26 cellular contexts compared by ENCODE assay signal in the genomic region with DNA sequence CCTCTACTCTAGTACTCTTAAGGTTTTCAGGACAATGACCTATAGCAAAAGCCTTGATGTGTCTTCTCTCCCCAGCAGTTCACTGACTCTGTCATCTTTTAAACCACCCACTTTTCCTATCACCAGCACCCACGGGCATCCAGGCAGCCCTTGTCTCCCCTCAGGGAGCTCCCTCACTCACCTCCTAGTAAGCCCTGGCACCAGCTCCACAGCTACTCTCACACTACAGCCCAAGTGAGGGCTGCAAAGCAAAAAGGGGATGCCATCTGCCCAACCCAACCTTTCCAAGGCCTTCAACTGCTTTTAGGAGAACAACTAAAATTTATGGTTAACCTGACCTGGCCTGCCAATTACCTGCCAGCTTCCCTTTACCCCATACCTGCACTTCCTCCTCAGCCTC. TPM values are rescaled to one million over a fixed set of nuclear protein-coding genes. Genes with fewer than 3 reads are reported as not detected.
DNase-seq lines count a peak whose midpoint lies in the region; ATAC-seq and TF ChIP-seq lines count a peak whose summit lies in the region.
"Had no signal": no experiment of that assay in that cellular context is flagged by ENCODE, and none has a peak within 500 bp of the region (broad histone marks: within the 10 kb centered on the region; RNA-seq: fewer than 3 reads in every experiment).

No MANE protein-coding gene starts in this region.

- DNase-seq in MCF 10A (ENCODE audit: unreplicated experiment) (no peak), mammary epithelial cell (no peak), H9 (no peak), WTC11 (ENCODE audit: low spot score) (no peak), progenitor cell of endocrine pancreas (ENCODE audit: low spot score, unreplicated experiment) (no peak), COLO829 (ENCODE audit: low spot score) (no peak)
- DNase-seq in stimulated activated CD8-positive, alpha-beta memory T cell treated with anti-CD3 and anti-CD28 coated beads, Interleukin-4, amount 100 ng/mL, for 48 hours = no peak
- DNase-seq: BE2C; Calu3; CD8-positive, alpha-beta memory T cell; DMS79 treated with DMSO at 0.1 percent for 48 hours; GF-D8; Kasumi-1; MV-4-11; NCI-H1105; NCI-H146; NCI-H1930; NCI-H2107; NCI-H446; NCI-H524 treated with DMSO at 0.1 percent for 48 hours; NCI-H774; PC-3; Right ventricle myocardium superior had no signal

- dilution Hi-C loops in mammary epithelial cell (cut with HindIII; ENCODE audit: low sequenced_read_pairs) = no loop called here

- H2AFZ ChIP-seq in mammary epithelial cell (ENCODE audit: low read depth, low read length) (no peak overlapping the region), H9 (ENCODE audit: low read length) (no peak overlapping the region)

- H3K23ac ChIP-seq in H9 (ENCODE audit: insufficient read length, low read depth, low read length) = no peak overlapping the region

- H3K18ac ChIP-seq in H9 (ENCODE audit: insufficient read length, low read depth, low read length) = no peak overlapping the region

- H3K27me3 ChIP-seq in mammary epithelial cell (ENCODE audit: insufficient read depth, low read length) (no peaks in the 10 kb centered on the region), H9 (ENCODE audit: insufficient read depth, low read length) (no peaks in the 10 kb centered on the region)
- H3K27me3 ChIP-seq: BE2C, SJSA1 had no signal

- H3K9me3 Mint-ChIP-seq in MCF 10A (ENCODE audit: unreplicated experiment) (no peaks in the 10 kb centered on the region), H9 (no peaks in the 10 kb centered on the region), WTC11 (no peaks in the 10 kb centered on the region), progenitor cell of endocrine pancreas (ENCODE audit: low read depth) (no peaks in the 10 kb centered on the region)
- H3K9me3 Mint-ChIP-seq: CD8-positive, alpha-beta memory T cell had no signal

- no peak overlapping the region for H4K8ac ChIP-seq in H9 (replicated peaks; ENCODE audit: insufficient read length, low read depth, low read length)

- H3T11ph ChIP-seq in H9 (ENCODE audit: low read length) = no peak overlapping the region

- peaks cover 8% of the 10 kb centered on the region for H3K4me1 ChIP-seq in mammary epithelial cell (ENCODE audit: insufficient read depth, low read length)
- no peaks in the 10 kb centered on the region for H3K4me1 ChIP-seq in H9 (ENCODE audit: insufficient read depth, low read length)
- H3K4me1 ChIP-seq: BE2C had no signal

- H2BK15ac ChIP-seq in H9 (ENCODE audit: low read depth, low read length) = no peak overlapping the region

- in situ Hi-C loops in mammary epithelial cell (cut with MboI; ENCODE audit: low sequenced_read_pairs in 2 of 2) = no loop called here

- no peaks in the 10 kb centered on the region for H4K20me1 ChIP-seq in mammary epithelial cell (ENCODE audit: insufficient read depth, low read length)
- no peaks in the 10 kb centered on the region for H4K20me1 ChIP-seq in H9 (ENCODE audit: control insufficient read depth, insufficient read depth, insufficient read length)

- H4K5ac ChIP-seq in H9 (ENCODE audit: insufficient read length, low read depth, low read length) = no peak overlapping the region

- H3K4ac ChIP-seq in H9 (ENCODE audit: low read depth, low read length) = no peak overlapping the region

- no peak overlapping the region for H2BK12ac ChIP-seq in H9 (ENCODE audit: insufficient read length, low read depth, low read length)

- POLR2A ChIA-PET in MCF 10A (lab: Yijun Ruan, JAX) = interaction anchor here (0.6 to 1.7 kb wide), 3 partner anchors 25 to 357 kb away, joined by 3 to 4 read pairs (median 3); no protein-coding TSS in a partner anchor
- POLR2A ChIA-PET in WTC11 (lab: Charles Lee) = no interaction called here

- H2BK120ac ChIP-seq in H9 (ENCODE audit: low read depth, low read length, poor library complexity, severe bottlenecking) = no peak overlapping the region

- H3K56ac ChIP-seq in H9 (ENCODE audit: insufficient read length, low read depth, low read length) = no peak overlapping the region

- H3K14ac ChIP-seq in H9 (ENCODE audit: insufficient read depth, low read length) = no peak overlapping the region

- no peak for ATAC-seq in WTC11
- ATAC-seq: K562, PC-3 had no signal

- no peak overlapping the region for H2BK5ac ChIP-seq in H9 (ENCODE audit: insufficient read length, low read length)

- H3K79me2 ChIP-seq in mammary epithelial cell (ENCODE audit: insufficient read depth, low read length) (peaks cover 70% of the 10 kb centered on the region), H9 (ENCODE audit: insufficient read depth, low read length) (peaks cover 1% of the 10 kb centered on the region; the same call in 1 of the 2 replicates)

- no peak overlapping the region for H3K27ac ChIP-seq in mammary epithelial cell (ENCODE audit: insufficient read depth, low read depth, low read length)
- no peak overlapping the region for H3K27ac ChIP-seq in H9 (ENCODE audit: insufficient read length, low read depth, low read length)
- H3K27ac ChIP-seq: SJSA1 had no signal

- H3K4me1 Mint-ChIP-seq in MCF 10A (ENCODE audit: insufficient read depth, unreplicated experiment) (peaks cover 34% of the 10 kb centered on the region), H9 (peaks cover 7 to 8% of the 10 kb centered on the region in 2 experiments), WTC11 (peaks cover 15% of the 10 kb centered on the region), progenitor cell of endocrine pancreas (ENCODE audit: low read depth) (peaks cover 17% of the 10 kb centered on the region)
- H3K4me1 Mint-ChIP-seq: CD14-positive monocyte had no signal

- no CpG with 5 or more reads among the region's 1 CpG for WGBS in mammary epithelial cell (ENCODE audit: low coverage, missing lambda C conversion rate)
- no CpG with 5 or more reads among the region's 1 CpG for WGBS in H9 (ENCODE audit: extremely low coverage, insufficient read length, low lambda C conversion rate)

- H3K9me3 ChIP-seq in mammary epithelial cell (replicated peaks; ENCODE audit: insufficient read depth, low read length) (no peaks in the 10 kb centered on the region), H9 (ENCODE audit: control insufficient read depth, low read depth, low read length) (no peaks in the 10 kb centered on the region)
- H3K9me3 ChIP-seq: BE2C, SJSA1 had no signal

- no peak overlapping the region for H3K4me3 ChIP-seq in mammary epithelial cell (replicated peaks in 1 of 3; ENCODE audit: insufficient read depth in 1 of 3, low read depth in 2 of 3, low read length in 3 of 3)
- H3K4me3 ChIP-seq: K562, SJSA1 had no signal

- TF ChIP-seq CTCF in MCF 10A (IDR thresholded peaks at IDR 0.05; ENCODE audit: unreplicated experiment) = no peak
- TF ChIP-seq CTCF in mammary epithelial cell (conservative IDR thresholded peaks at IDR 0.05 in 1 of 2, IDR thresholded peaks at IDR 0.05 in 1 of 2; ENCODE audit: extremely low read depth in 1 of 2, insufficient read depth in 1 of 2, low read depth in 1 of 2, low read length in 2 of 2) = no peak
- no peak for TF ChIP-seq CTCF in H9 (conservative IDR thresholded peaks at IDR 0.05)
- TF ChIP-seq CTCF in WTC11 (IDR thresholded peaks at IDR 0.05) = no peak
- TF ChIP-seq CTCF in progenitor cell of endocrine pancreas (IDR thresholded peaks at IDR 0.05; ENCODE audit: unreplicated experiment) = no peak

- no peaks in the 10 kb centered on the region for H3K27me3 Mint-ChIP-seq in MCF 10A (ENCODE audit: insufficient read depth, unreplicated experiment)
- no peaks in the 10 kb centered on the region for H3K27me3 Mint-ChIP-seq in H9 (ENCODE audit: low read depth)
- no peaks in the 10 kb centered on the region for H3K27me3 Mint-ChIP-seq in WTC11 (ENCODE audit: low read depth)
- no peaks in the 10 kb centered on the region for H3K27me3 Mint-ChIP-seq in progenitor cell of endocrine pancreas
- H3K27me3 Mint-ChIP-seq: CD8-positive, alpha-beta memory T cell had no signal

- CTCF ChIA-PET in MCF 10A (lab: Yijun Ruan, JAX) = interaction anchor here (0.9 to 1.6 kb wide), 3 partner anchors 13 to 26 kb away, joined by 3 to 5 read pairs (median 5); no protein-coding TSS in a partner anchor
- CTCF ChIA-PET in mammary epithelial cell (lab: Charles Lee; ENCODE audit: low non-redundant PET) = no interaction called here
- CTCF ChIA-PET in WTC11 (lab: Charles Lee) = no interaction called here

- peaks cover 3% of the 10 kb centered on the region for H3K79me1 ChIP-seq in H9 (ENCODE audit: insufficient read depth, low read depth, low read length, poor library complexity, severe bottlenecking)

- no TSS peak for BruUV-seq in MCF 10A (replicated peaks; lab: Mats Ljungman, UMichigan)
- no TSS peak for BruUV-seq in mammary epithelial cell (replicated peaks; lab: Mats Ljungman, UMichigan)

- H3K4me3 Mint-ChIP-seq in MCF 10A (ENCODE audit: unreplicated experiment) = no peak overlapping the region
- H3K4me3 Mint-ChIP-seq in H9 = no peak overlapping the region; a peak in 1 of 5 replicates
- no peak overlapping the region for H3K4me3 Mint-ChIP-seq in WTC11
- no peak overlapping the region for H3K4me3 Mint-ChIP-seq in progenitor cell of endocrine pancreas (ENCODE audit: low read depth)
- H3K4me3 Mint-ChIP-seq: CD14-positive monocyte; CD8-positive, alpha-beta memory T cell had no signal

- no peak overlapping the region for H3K4me2 ChIP-seq in mammary epithelial cell (ENCODE audit: insufficient read depth, low read depth, low read length)
- H3K4me2 ChIP-seq in H9 (ENCODE audit: insufficient read depth, insufficient read length, low read length) = no peak overlapping the region

- H3K27ac Mint-ChIP-seq in MCF 10A (ENCODE audit: low read depth, unreplicated experiment) = peak overlapping the region; percentile 76
- peak overlapping the region; percentile 27 to 52 (median 39); a peak in 3 of 7 replicates for H3K27ac Mint-ChIP-seq in H9
- peak overlapping the region; percentile 8; the same call in 1 of the 2 replicates for H3K27ac Mint-ChIP-seq in WTC11
- peak overlapping the region; percentile 46 for H3K27ac Mint-ChIP-seq in progenitor cell of endocrine pancreas

- H3K36me3 Mint-ChIP-seq in MCF 10A (ENCODE audit: insufficient read depth, unreplicated experiment) (peaks cover 65% of the 10 kb centered on the region), H9 (ENCODE audit: insufficient read depth in 1 of 3, low read depth in 3 of 3) (peaks cover 25 to 42% (median 36%) of the 10 kb centered on the region in 3 experiments; a peak in 6 of 7 replicates), WTC11 (peaks cover 37% of the 10 kb centered on the region), progenitor cell of endocrine pancreas (ENCODE audit: insufficient read depth) (peaks cover 22% of the 10 kb centered on the region)

- no peaks in the 10 kb centered on the region for H3K23me2 ChIP-seq in H9 (ENCODE audit: insufficient read length, low read depth, low read length, poor library complexity, severe bottlenecking)

- peaks cover 39% of the 10 kb centered on the region for H3K36me3 ChIP-seq in mammary epithelial cell (ENCODE audit: insufficient read depth, low read length)

- intact Hi-C loops in MCF 10A (cut with micrococcal nuclease) = no loop called here
- intact Hi-C loops in mammary epithelial cell (cut with micrococcal nuclease) = no loop called here

- H4K91ac ChIP-seq in H9 (ENCODE audit: insufficient read length, low read depth, low read length) = no peak overlapping the region

- H3K9ac ChIP-seq in mammary epithelial cell (ENCODE audit: insufficient read depth, low read length) (no peak overlapping the region), H9 (ENCODE audit: extremely low read depth, insufficient read length, low read length) (no peak overlapping the region)

- no peak overlapping the region for H2AK5ac ChIP-seq in H9 (ENCODE audit: insufficient read length, low read length)

- H2BK20ac ChIP-seq in H9 (ENCODE audit: low read depth, low read length, poor library complexity, severe bottlenecking) = no peak overlapping the region

RNA-seq across cellular contexts. Expression of a gene that starts 26.0 kb away (rescaled TPM):
- total RNA-seq in MCF 10A (2022) (74.8 and 108 TPM in 2 replicates), mammary epithelial cell (100 to 1,000 TPM in 1 of 2 donors, 10 to 100 TPM in 1; 94.7 to 128 TPM), H9 (2021) (48.2 and 55.5 TPM in 2 replicates), WTC11 (2021) (33.8 to 47.1 TPM (median 38.6 TPM) in 3 replicates), progenitor cell of endocrine pancreas (34.2 and 49.5 TPM in 2 replicates)
- 59.8 TPM for polyA plus RNA-seq in mammary epithelial cell
- 69.6 TPM for polyA minus RNA-seq in mammary epithelial cell

Comparison
In these comparisons a context has a peak if more than half of its experiments do, and no peak if none do; other contexts are left out.
1. H3K27ac Mint-ChIP-seq: peak in every context shown above with its lines; median percentile 76 in MCF 10A; 46 in progenitor cell of endocrine pancreas; 39 in H9; 8 in WTC11.